Comparison of ENCODE assay signal across 28 cellular contexts in the genomic region with DNA sequence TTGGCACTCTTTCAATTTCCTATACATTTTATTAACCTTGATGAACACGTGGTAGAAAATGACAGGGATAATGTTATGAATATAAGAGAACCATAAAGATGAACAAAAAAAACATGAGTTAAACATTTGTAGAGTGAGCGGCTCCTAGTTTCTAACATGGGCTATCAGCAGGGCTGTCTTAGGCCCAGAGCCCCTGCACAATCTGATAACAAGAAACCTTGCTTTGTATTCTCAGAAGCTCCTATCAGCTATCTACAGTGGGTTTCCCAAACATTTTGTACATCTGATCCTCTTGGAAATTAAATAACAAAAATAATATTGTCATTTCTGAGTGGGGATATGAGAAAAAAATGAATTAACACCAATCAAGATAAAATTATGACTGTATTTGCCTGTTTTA.
"Had no signal": no experiment of that assay in that cellular context is flagged by ENCODE, and none has a peak within 500 bp of the region (broad histone marks: within the 10 kb centered on the region; RNA-seq: fewer than 3 reads in every experiment).

No MANE protein-coding gene starts in this region.

- H2AFZ ChIP-seq: hepatocyte had no signal

- H3K4me2 ChIP-seq: hepatocyte had no signal

- H3K27me3 Mint-ChIP-seq: activated B cell treated with CpG ODN at 0.5 μM for 24 hours; activated CD8-positive, alpha-beta T cell treated with anti-CD3 and anti-CD28 coated beads for 36 hours; activated naive CD4-positive, alpha-beta T cell treated with anti-CD3 and anti-CD28 coated beads, Interleukin-2, amount 10 ng/mL, durations not matched to agents 7 days and 5 days; activated naive CD8-positive, alpha-beta T cell treated with anti-CD3 and anti-CD28 coated beads, Interleukin-2, amount 10 ng/mL, durations not matched to agents 7 days and 5 days; activated T-helper 17 cell treated with anti-CD3 and anti-CD28 coated beads, Interleukin-2, amount 50 U/mL, for 72 hours; central memory CD8-positive, alpha-beta T cell; effector memory CD8-positive, alpha-beta T cell had no signal

- H3K79me2 ChIP-seq: hepatocyte had no signal

- H3K4me1 ChIP-seq: ascending aorta, esophagus squamous epithelium had no signal

- H3K4me3 Mint-ChIP-seq: activated B cell treated with CpG ODN at 0.5 μM for 24 hours; activated CD8-positive, alpha-beta T cell treated with anti-CD3 and anti-CD28 coated beads for 36 hours; activated naive CD4-positive, alpha-beta T cell treated with anti-CD3 and anti-CD28 coated beads, Interleukin-2, amount 10 ng/mL, durations not matched to agents 7 days and 5 days; activated naive CD8-positive, alpha-beta T cell treated with anti-CD3 and anti-CD28 coated beads, Interleukin-2, amount 10 ng/mL, durations not matched to agents 7 days and 5 days; activated T-cell treated with anti-CD3 and anti-CD28 coated beads, Interleukin-2, amount 50 U/mL, for 4 hours; activated T-helper 17 cell treated with anti-CD3 and anti-CD28 coated beads, Interleukin-2, amount 50 U/mL, for 72 hours; central memory CD8-positive, alpha-beta T cell; effector memory CD8-positive, alpha-beta T cell had no signal

- H3K27me3 ChIP-seq: ascending aorta, brain microvascular endothelial cell, esophagus squamous epithelium, gastroesophageal sphincter, heart right ventricle, hepatocyte had no signal

- ATAC-seq: activated CD4-positive, CD25-positive, alpha-beta regulatory T cell treated with anti-CD3 and anti-CD28 coated beads, Interleukin-2, amount 50 U/mL, for 24 hours; activated CD8-positive, alpha-beta T cell treated with anti-CD3 and anti-CD28 coated beads for 36 hours; activated naive CD4-positive, alpha-beta T cell treated with anti-CD3 and anti-CD28 coated beads, Interleukin-2, amount 50 U/mL, for 72 hours; activated T-cell treated with anti-CD3 and anti-CD28 coated beads, Interleukin-2, amount 50 U/mL, for 4 hours; activated T-helper 17 cell treated with anti-CD3 and anti-CD28 coated beads, Interleukin-2, amount 50 U/mL, for 72 hours; effector memory CD8-positive, alpha-beta T cell; gastroesophageal sphincter; heart right ventricle had no signal

- H3K36me3 ChIP-seq: ascending aorta, brain microvascular endothelial cell, esophagus squamous epithelium, gastroesophageal sphincter, heart right ventricle, WERI-Rb-1 had no signal

- H3K27ac ChIP-seq: ascending aorta, brain microvascular endothelial cell, esophagus squamous epithelium, gastroesophageal sphincter, heart right ventricle, hepatocyte, WERI-Rb-1 had no signal

- H3K27ac Mint-ChIP-seq: activated B cell treated with CpG ODN at 0.5 μM for 24 hours; activated CD8-positive, alpha-beta T cell treated with anti-CD3 and anti-CD28 coated beads for 36 hours; activated naive CD4-positive, alpha-beta T cell treated with anti-CD3 and anti-CD28 coated beads, Interleukin-2, amount 10 ng/mL, durations not matched to agents 7 days and 5 days; activated naive CD4-positive, alpha-beta T cell treated with anti-CD3 and anti-CD28 coated beads, Interleukin-2, amount 50 U/mL, for 72 hours; activated naive CD8-positive, alpha-beta T cell treated with anti-CD3 and anti-CD28 coated beads, Interleukin-2, amount 10 ng/mL, durations not matched to agents 7 days and 5 days; activated T-helper 17 cell treated with anti-CD3 and anti-CD28 coated beads, Interleukin-2, amount 50 U/mL, for 72 hours; effector memory CD8-positive, alpha-beta T cell had no signal

- DNase-seq: activated B cell treated with CpG ODN at 0.5 μM for 24 hours; activated CD4-positive, alpha-beta T cell treated with anti-CD3 and anti-CD28 coated beads for 48 hours; activated CD4-positive, alpha-beta T cell treated with anti-CD3 and anti-CD28 coated beads, Interleukin-2, amount 50 U/mL, for 1 hour; activated CD4-positive, alpha-beta T cell treated with anti-CD3 and anti-CD28 coated beads, Interleukin-2, amount 50 U/mL, for 48 hours; activated CD8-positive, alpha-beta memory T cell treated with anti-CD3 and anti-CD28 coated beads for 24 hours; activated CD8-positive, alpha-beta T cell treated with anti-CD3 and anti-CD28 coated beads for 36 hours; activated effector memory CD4-positive, alpha-beta T cell treated with anti-CD3 and anti-CD28 coated beads, Interleukin-2, amount 50 U/mL, for 16 hours; activated naive CD4-positive, alpha-beta T cell; activated naive CD4-positive, alpha-beta T cell treated with anti-CD3 and anti-CD28 coated beads, Interleukin-2, amount 10 ng/mL, durations not matched to agents 7 days and 5 days; activated naive CD8-positive, alpha-beta T cell treated with anti-CD3 and anti-CD28 coated beads, Interleukin-2, amount 10 ng/mL, durations not matched to agents 7 days and 5 days; activated T-cell treated with anti-CD3 and anti-CD28 coated beads, Interleukin-2, amount 50 U/mL, for 4 hours; brain microvascular endothelial cell; cortex of kidney; dermis blood vessel endothelial cell; effector CD4-positive, alpha-beta T cell; effector memory CD8-positive, alpha-beta T cell; esophagus squamous epithelium; foreskin melanocyte; heart right ventricle; T1000; WERI-Rb-1 had no signal

- H3K4me3 ChIP-seq: ascending aorta, esophagus squamous epithelium, gastroesophageal sphincter, heart right ventricle, hepatocyte had no signal
